ENCODE assay signal across 2 cellular contexts in the genomic region with DNA sequence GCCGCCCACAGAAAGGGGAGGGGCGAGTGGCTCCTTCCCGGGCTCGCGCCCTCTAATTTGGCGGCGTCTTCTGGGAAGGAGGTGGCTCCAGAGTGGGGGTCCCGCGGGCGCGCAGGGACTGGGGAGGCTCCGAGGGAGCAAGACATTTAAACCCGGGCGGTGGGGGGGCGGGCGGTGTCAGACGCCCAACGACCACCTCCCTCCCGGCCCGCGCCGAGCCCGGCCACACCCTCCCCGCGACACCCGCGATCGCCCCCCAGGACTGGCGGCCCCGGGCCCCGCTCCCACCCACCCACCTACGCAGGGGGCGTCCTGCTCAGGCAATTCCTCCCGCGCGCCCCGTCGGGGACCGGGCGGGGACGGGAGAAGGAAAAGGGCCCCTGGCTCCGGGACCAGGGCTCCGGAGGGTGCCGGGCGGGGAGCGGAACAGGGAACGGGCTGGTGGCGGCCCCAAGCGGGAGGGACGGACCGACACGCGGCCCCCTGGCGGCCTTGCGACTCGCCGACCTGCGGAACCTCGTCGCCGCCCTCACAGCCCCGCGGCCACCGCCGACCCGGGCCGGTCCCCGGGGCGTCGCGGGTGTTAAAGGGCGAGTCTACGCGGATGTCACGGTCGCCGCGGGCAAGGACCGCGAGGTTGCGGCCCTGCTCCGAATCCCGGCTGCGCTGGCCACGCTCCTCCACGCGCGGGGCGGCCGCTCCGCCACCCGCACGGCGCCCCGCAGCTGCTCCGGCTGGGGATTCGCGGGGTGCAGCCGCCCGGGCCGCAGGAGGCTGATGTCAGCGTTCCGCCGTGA.
TF ChIP-seq lines count a peak whose summit lies in the region.

No MANE protein-coding gene starts in this region.

TF ChIP-seq in A549, 52 proteins besides CTCF, POLR2A, EP300 and RAD21 (continued from another document):
- TF ChIP-seq, protein P1, sequence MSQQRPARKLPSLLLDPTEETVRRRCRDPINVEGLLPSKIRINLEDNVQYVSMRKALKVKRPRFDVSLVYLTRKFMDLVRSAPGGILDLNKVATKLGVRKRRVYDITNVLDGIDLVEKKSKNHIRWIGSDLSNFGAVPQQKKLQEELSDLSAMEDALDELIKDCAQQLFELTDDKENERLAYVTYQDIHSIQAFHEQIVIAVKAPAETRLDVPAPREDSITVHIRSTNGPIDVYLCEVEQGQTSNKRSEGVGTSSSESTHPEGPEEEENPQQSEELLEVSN (IDR thresholded peaks at IDR 0.05; ENCODE audit: borderline replicate concordance, low read depth), result peak; percentile 50; the same call in 1 of the 2 replicates
- TF ChIP-seq POLR2AphosphoS2 (conservative IDR thresholded peaks at IDR 0.05; ENCODE audit: low read length) (no peak), ESRRA (IDR thresholded peaks at IDR 0.05; ENCODE audit: borderline replicate concordance, low read length) (no peak), TP53 (CRISPR knock-in tag; IDR thresholded peaks at IDR 0.05) (no peak), HEYL (CRISPR knock-in tag; IDR thresholded peaks at IDR 0.05) (no peak), BHLHE40 (IDR thresholded peaks at IDR 0.05; ENCODE audit: low read depth, low read length) (no peak), HDAC2 (IDR thresholded peaks at IDR 0.05) (no peak), JUN (IDR thresholded peaks at IDR 0.05) (no peak), MYC (IDR thresholded peaks at IDR 0.05; ENCODE audit: borderline replicate concordance, low read length) (no peak), MAX (IDR thresholded peaks at IDR 0.05) (peak; percentile 62)

TF ChIP-seq in GM23338, 12 proteins besides CTCF, POLR2A, EP300 and RAD21 (continued from another document):
- TF ChIP-seq, protein P2, sequence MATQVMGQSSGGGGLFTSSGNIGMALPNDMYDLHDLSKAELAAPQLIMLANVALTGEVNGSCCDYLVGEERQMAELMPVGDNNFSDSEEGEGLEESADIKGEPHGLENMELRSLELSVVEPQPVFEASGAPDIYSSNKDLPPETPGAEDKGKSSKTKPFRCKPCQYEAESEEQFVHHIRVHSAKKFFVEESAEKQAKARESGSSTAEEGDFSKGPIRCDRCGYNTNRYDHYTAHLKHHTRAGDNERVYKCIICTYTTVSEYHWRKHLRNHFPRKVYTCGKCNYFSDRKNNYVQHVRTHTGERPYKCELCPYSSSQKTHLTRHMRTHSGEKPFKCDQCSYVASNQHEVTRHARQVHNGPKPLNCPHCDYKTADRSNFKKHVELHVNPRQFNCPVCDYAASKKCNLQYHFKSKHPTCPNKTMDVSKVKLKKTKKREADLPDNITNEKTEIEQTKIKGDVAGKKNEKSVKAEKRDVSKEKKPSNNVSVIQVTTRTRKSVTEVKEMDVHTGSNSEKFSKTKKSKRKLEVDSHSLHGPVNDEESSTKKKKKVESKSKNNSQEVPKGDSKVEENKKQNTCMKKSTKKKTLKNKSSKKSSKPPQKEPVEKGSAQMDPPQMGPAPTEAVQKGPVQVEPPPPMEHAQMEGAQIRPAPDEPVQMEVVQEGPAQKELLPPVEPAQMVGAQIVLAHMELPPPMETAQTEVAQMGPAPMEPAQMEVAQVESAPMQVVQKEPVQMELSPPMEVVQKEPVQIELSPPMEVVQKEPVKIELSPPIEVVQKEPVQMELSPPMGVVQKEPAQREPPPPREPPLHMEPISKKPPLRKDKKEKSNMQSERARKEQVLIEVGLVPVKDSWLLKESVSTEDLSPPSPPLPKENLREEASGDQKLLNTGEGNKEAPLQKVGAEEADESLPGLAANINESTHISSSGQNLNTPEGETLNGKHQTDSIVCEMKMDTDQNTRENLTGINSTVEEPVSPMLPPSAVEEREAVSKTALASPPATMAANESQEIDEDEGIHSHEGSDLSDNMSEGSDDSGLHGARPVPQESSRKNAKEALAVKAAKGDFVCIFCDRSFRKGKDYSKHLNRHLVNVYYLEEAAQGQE (IDR thresholded peaks at IDR 0.05; ENCODE audit: unreplicated experiment), result no peak
- TF ChIP-seq STAT1 (IDR thresholded peaks at IDR 0.05; ENCODE audit: unreplicated experiment), result no peak
- TF ChIP-seq ZNF462 (CRISPR knock-in tag; IDR thresholded peaks at IDR 0.05), result no peak
- no peak for TF ChIP-seq JUNB (IDR thresholded peaks at IDR 0.05; ENCODE audit: unreplicated experiment)
- TF ChIP-seq ZNF114 (CRISPR knock-in tag; IDR thresholded peaks at IDR 0.05), result no peak
- TF ChIP-seq EZH2 (IDR thresholded peaks at IDR 0.05; ENCODE audit: low read depth, unreplicated experiment), result no peak
- TF ChIP-seq, protein P3, sequence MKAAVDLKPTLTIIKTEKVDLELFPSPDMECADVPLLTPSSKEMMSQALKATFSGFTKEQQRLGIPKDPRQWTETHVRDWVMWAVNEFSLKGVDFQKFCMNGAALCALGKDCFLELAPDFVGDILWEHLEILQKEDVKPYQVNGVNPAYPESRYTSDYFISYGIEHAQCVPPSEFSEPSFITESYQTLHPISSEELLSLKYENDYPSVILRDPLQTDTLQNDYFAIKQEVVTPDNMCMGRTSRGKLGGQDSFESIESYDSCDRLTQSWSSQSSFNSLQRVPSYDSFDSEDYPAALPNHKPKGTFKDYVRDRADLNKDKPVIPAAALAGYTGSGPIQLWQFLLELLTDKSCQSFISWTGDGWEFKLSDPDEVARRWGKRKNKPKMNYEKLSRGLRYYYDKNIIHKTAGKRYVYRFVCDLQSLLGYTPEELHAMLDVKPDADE (IDR thresholded peaks at IDR 0.05), result no peak
- no peak for TF ChIP-seq ZNF331 (CRISPR knock-in tag; IDR thresholded peaks at IDR 0.05; ENCODE audit: low read depth)
